28 cellular contexts compared by ENCODE assay signal in genomic region chr4:8136529-8136928, GRCh38.
"Had no signal": no experiment of that assay in that cellular context is flagged by ENCODE, and none has a peak within 500 bp of the region (broad histone marks: within the 10 kb centered on the region; RNA-seq: fewer than 3 reads in every experiment).

No MANE protein-coding gene starts in this region.

- H3K36me3 ChIP-seq: esophagus squamous epithelium, heart right ventricle, lower lobe of right lung, ovary, right lobe of liver, suprapubic skin, transverse colon, upper lobe of right lung, vagina had no signal

- H3K4me1 ChIP-seq: esophagus squamous epithelium, lower lobe of right lung, right lobe of liver, suprapubic skin, transverse colon, upper lobe of right lung, vagina had no signal

- H3K4me3 ChIP-seq: esophagus squamous epithelium, heart right ventricle, lower lobe of right lung, ovary, psoas muscle, right lobe of liver, suprapubic skin, transverse colon, upper lobe of right lung, vagina had no signal

- ATAC-seq: naive thymus-derived CD8-positive, alpha-beta T cell; right lobe of liver; stimulated activated naive CD8-positive, alpha-beta T cell treated with anti-CD3 and anti-CD28 coated beads, Interleukin-15, amount 100 ng/mL, for 72 hours; upper lobe of right lung had no signal

- H3K9me3 ChIP-seq: esophagus squamous epithelium, lower lobe of right lung, ovary, psoas muscle, right lobe of liver, suprapubic skin, transverse colon, upper lobe of right lung, vagina had no signal

- H3K27me3 ChIP-seq: esophagus squamous epithelium, ovary, right lobe of liver, transverse colon, upper lobe of right lung, vagina had no signal

- H3K27ac ChIP-seq: esophagus squamous epithelium, heart right ventricle, lower lobe of right lung, ovary, psoas muscle, right lobe of liver, suprapubic skin, transverse colon, upper lobe of right lung, vagina had no signal

- DNase-seq: effector memory CD4-positive, alpha-beta T cell; esophagus squamous epithelium; foreskin melanocyte; hypothalamus; immature natural killer cell; islet precursor cell; kidney glomerular epithelial cell; left ventricle myocardium superior; lower lobe of right lung; naive thymus-derived CD8-positive, alpha-beta T cell; nephron progenitor cell; occipital lobe; ovary; posterior cingulate gyrus; right lobe of liver; small intestine; stimulated activated CD4-positive, alpha-beta T cell treated with anti-CD3 and anti-CD28 coated beads, Interleukin-12 subunit alpha, Interleukin-12 subunit beta, amount 100 ng/mL, for 4 hours; stimulated activated CD4-positive, alpha-beta T cell treated with anti-CD3 and anti-CD28 coated beads, Interleukin-1b, Interleukin-23, amount 100 ng/mL, for 48 hours; stimulated activated CD4-positive, alpha-beta T cell treated with anti-CD3 and anti-CD28 coated beads, Interleukin-4, amount 100 ng/mL, for 1 hour; stimulated activated CD8-positive, alpha-beta memory T cell treated with anti-CD3 and anti-CD28 coated beads, Interleukin-4, amount 100 ng/mL, for 48 hours; stimulated activated naive CD4-positive, alpha-beta T cell; stimulated activated naive CD8-positive, alpha-beta T cell treated with anti-CD3 and anti-CD28 coated beads, Interleukin-15, amount 100 ng/mL, for 72 hours; transverse colon; upper lobe of right lung had no signal
